Comparison of ENCODE assay signal across 4 cellular contexts in the genomic region with DNA sequence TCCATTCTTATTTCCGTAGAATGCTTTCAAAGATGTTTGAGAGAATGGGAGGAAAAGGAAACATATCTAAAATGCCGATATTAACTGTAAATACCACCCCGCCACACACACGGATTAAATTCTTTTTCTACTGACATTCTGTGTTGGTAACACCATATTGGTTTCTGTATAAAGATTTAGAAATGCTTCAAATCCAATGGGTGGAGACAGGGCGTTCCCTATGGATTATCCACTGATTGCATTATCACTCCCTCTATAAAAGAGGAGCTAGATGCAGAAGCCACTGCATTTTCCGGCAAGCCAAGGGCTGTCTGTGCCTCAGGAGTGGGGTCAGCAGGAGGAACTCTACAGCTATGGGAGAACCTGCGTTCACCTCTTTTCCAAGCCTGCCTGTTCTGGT. TPM values are rescaled to one million over a fixed set of nuclear protein-coding genes. Genes with fewer than 3 reads are reported as not detected.
"Had no signal": no experiment of that assay in that cellular context is flagged by ENCODE, and none has a peak within 500 bp of the region (broad histone marks: within the 10 kb centered on the region; RNA-seq: fewer than 3 reads in every experiment).

TSS of gene MBD3L2 (plus strand) at position 301 of the 400 bp plus-strand sequence. CDS start at position 354, 53 bp downstream.

RNA-seq across cellular contexts. Expression of gene MBD3L2, which starts in this region (rescaled TPM):
- total RNA-seq: LHCN-M2, M059J, MCF 10A, NCI-H460 had no signal
